Comparison of ENCODE assay signal across 1 cellular context in genomic region chr11:35541621-35542375, GRCh38.
TF ChIP-seq lines count a peak whose summit lies in the region.

No MANE protein-coding gene starts in this region.

TF ChIP-seq in SK-N-SH treated with all-trans-retinoic acid at 6 μM for 48 hours, 23 proteins besides CTCF, POLR2A, EP300 and RAD21 (continued from another document):
- TF ChIP-seq, protein P1, sequence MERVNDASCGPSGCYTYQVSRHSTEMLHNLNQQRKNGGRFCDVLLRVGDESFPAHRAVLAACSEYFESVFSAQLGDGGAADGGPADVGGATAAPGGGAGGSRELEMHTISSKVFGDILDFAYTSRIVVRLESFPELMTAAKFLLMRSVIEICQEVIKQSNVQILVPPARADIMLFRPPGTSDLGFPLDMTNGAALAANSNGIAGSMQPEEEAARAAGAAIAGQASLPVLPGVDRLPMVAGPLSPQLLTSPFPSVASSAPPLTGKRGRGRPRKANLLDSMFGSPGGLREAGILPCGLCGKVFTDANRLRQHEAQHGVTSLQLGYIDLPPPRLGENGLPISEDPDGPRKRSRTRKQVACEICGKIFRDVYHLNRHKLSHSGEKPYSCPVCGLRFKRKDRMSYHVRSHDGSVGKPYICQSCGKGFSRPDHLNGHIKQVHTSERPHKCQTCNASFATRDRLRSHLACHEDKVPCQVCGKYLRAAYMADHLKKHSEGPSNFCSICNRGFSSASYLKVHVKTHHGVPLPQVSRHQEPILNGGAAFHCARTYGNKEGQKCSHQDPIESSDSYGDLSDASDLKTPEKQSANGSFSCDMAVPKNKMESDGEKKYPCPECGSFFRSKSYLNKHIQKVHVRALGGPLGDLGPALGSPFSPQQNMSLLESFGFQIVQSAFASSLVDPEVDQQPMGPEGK (CRISPR knock-in tag; IDR thresholded peaks at IDR 0.05; ENCODE audit: borderline replicate concordance) = no peak
- TF ChIP-seq ZFP30 (CRISPR knock-in tag; IDR thresholded peaks at IDR 0.05) = no peak
